Comparison of ENCODE assay signal across 1 cellular context in the genomic region with DNA sequence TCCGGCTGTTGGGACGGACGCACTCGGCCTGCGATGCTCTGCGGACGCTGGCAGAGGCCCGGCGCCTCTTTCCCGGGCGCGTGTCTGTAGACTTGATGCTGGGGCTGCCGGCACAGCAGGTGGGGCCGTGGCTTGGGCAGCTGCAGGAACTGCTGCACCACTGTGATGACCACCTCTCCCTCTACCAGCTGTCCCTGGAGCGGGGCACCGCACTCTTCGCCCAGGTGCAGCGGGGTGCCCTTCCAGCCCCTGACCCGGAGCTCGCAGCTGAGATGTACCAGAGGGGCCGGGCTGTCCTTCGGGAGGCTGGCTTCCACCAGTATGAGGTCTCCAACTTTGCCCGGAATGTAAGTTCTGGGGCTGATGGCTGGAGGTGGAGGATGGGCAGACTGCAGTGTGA.
TF ChIP-seq lines count a peak whose summit lies in the region.

No MANE protein-coding gene starts in this region.

TF ChIP-seq in HepG2, 621 proteins besides CTCF, POLR2A, EP300 and RAD21 (continued from another document):
- TF ChIP-seq MTA3 (CRISPR knock-in tag; IDR thresholded peaks at IDR 0.05) (0 out of 2 replicates have a peak, but pooled peaks have one; percentile 9), EED (CRISPR knock-in tag; IDR thresholded peaks at IDR 0.05) (no peak), MIXL1 (CRISPR knock-in tag; IDR thresholded peaks at IDR 0.05) (0 out of 2 replicates have a peak, but pooled peaks have one; percentile 0), CAMTA2 (CRISPR knock-in tag; IDR thresholded peaks at IDR 0.05; ENCODE audit: borderline replicate concordance) (no peak), NRL (CRISPR knock-in tag; IDR thresholded peaks at IDR 0.05; ENCODE audit: borderline replicate concordance) (peak; percentile 79; the same call in 1 of the 2 replicates), KLF16 (CRISPR knock-in tag; IDR thresholded peaks at IDR 0.05) (no peak), RBFOX2 (IDR thresholded peaks at IDR 0.05; ENCODE audit: low read depth, low read length) (peak; percentile 30; the same call in 1 of the 2 replicates), ZNF572 (CRISPR knock-in tag; IDR thresholded peaks at IDR 0.05) (peak; percentile 81; the same call in 1 of the 2 replicates), ZNF552 (CRISPR knock-in tag; IDR thresholded peaks at IDR 0.05; ENCODE audit: borderline replicate concordance) (peak; percentile 25; the same call in 1 of the 2 replicates), EEA1 (CRISPR knock-in tag; IDR thresholded peaks at IDR 0.05; ENCODE audit: borderline replicate concordance) (0 out of 2 replicates have a peak, but pooled peaks have one; percentile 36), MTA1 (CRISPR knock-in tag; IDR thresholded peaks at IDR 0.05; ENCODE audit: borderline replicate concordance) (peak; percentile 52; the same call in 1 of the 2 replicates), ZNF605 (CRISPR knock-in tag; IDR thresholded peaks at IDR 0.05) (0 out of 2 replicates have a peak, but pooled peaks have one; percentile 17), STAT5B (CRISPR knock-in tag; IDR thresholded peaks at IDR 0.05) (no peak), ZNF570 (CRISPR knock-in tag; IDR thresholded peaks at IDR 0.05; ENCODE audit: borderline replicate concordance) (no peak), NFIB (CRISPR knock-in tag; IDR thresholded peaks at IDR 0.05; ENCODE audit: borderline replicate concordance) (no peak; the same call in 1 of the 2 replicates), U2AF1 (optimal IDR thresholded peaks at IDR 0.05; ENCODE audit: low read depth, low read length) (peak; percentile 11), HNRNPLL (IDR thresholded peaks at IDR 0.05; ENCODE audit: low read depth, low read length, poor library complexity, severe bottlenecking) (peak; percentile 31)
- TF ChIP-seq, protein P1, sequence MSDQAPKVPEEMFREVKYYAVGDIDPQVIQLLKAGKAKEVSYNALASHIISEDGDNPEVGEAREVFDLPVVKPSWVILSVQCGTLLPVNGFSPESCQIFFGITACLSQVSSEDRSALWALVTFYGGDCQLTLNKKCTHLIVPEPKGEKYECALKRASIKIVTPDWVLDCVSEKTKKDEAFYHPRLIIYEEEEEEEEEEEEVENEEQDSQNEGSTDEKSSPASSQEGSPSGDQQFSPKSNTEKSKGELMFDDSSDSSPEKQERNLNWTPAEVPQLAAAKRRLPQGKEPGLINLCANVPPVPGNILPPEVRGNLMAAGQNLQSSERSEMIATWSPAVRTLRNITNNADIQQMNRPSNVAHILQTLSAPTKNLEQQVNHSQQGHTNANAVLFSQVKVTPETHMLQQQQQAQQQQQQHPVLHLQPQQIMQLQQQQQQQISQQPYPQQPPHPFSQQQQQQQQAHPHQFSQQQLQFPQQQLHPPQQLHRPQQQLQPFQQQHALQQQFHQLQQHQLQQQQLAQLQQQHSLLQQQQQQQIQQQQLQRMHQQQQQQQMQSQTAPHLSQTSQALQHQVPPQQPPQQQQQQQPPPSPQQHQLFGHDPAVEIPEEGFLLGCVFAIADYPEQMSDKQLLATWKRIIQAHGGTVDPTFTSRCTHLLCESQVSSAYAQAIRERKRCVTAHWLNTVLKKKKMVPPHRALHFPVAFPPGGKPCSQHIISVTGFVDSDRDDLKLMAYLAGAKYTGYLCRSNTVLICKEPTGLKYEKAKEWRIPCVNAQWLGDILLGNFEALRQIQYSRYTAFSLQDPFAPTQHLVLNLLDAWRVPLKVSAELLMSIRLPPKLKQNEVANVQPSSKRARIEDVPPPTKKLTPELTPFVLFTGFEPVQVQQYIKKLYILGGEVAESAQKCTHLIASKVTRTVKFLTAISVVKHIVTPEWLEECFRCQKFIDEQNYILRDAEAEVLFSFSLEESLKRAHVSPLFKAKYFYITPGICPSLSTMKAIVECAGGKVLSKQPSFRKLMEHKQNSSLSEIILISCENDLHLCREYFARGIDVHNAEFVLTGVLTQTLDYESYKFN (CRISPR knock-in tag; conservative IDR thresholded peaks at IDR 0.05): no peak
- TF ChIP-seq, protein P2, sequence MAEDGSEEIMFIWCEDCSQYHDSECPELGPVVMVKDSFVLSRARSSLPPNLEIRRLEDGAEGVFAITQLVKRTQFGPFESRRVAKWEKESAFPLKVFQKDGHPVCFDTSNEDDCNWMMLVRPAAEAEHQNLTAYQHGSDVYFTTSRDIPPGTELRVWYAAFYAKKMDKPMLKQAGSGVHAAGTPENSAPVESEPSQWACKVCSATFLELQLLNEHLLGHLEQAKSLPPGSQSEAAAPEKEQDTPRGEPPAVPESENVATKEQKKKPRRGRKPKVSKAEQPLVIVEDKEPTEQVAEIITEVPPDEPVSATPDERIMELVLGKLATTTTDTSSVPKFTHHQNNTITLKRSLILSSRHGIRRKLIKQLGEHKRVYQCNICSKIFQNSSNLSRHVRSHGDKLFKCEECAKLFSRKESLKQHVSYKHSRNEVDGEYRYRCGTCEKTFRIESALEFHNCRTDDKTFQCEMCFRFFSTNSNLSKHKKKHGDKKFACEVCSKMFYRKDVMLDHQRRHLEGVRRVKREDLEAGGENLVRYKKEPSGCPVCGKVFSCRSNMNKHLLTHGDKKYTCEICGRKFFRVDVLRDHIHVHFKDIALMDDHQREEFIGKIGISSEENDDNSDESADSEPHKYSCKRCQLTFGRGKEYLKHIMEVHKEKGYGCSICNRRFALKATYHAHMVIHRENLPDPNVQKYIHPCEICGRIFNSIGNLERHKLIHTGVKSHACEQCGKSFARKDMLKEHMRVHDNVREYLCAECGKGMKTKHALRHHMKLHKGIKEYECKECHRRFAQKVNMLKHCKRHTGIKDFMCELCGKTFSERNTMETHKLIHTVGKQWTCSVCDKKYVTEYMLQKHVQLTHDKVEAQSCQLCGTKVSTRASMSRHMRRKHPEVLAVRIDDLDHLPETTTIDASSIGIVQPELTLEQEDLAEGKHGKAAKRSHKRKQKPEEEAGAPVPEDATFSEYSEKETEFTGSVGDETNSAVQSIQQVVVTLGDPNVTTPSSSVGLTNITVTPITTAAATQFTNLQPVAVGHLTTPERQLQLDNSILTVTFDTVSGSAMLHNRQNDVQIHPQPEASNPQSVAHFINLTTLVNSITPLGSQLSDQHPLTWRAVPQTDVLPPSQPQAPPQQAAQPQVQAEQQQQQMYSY (CRISPR knock-in tag; IDR thresholded peaks at IDR 0.05): no peak
- TF ChIP-seq, protein P3, sequence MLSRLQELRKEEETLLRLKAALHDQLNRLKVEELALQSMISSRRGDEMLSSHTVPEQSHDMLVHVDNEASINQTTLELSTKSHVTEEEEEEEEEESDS (CRISPR knock-in tag; IDR thresholded peaks at IDR 0.05; ENCODE audit: borderline replicate concordance): no peak
- TF ChIP-seq, protein P4, sequence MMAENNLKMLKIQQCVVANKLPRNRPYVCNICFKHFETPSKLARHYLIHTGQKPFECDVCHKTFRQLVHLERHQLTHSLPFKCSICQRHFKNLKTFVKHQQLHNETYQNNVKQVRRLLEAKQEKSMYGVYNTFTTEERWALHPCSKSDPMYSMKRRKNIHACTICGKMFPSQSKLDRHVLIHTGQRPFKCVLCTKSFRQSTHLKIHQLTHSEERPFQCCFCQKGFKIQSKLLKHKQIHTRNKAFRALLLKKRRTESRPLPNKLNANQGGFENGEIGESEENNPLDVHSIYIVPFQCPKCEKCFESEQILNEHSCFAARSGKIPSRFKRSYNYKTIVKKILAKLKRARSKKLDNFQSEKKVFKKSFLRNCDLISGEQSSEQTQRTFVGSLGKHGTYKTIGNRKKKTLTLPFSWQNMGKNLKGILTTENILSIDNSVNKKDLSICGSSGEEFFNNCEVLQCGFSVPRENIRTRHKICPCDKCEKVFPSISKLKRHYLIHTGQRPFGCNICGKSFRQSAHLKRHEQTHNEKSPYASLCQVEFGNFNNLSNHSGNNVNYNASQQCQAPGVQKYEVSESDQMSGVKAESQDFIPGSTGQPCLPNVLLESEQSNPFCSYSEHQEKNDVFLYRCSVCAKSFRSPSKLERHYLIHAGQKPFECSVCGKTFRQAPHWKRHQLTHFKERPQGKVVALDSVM (CRISPR knock-in tag; IDR thresholded peaks at IDR 0.05): no peak
- TF ChIP-seq, protein P5, sequence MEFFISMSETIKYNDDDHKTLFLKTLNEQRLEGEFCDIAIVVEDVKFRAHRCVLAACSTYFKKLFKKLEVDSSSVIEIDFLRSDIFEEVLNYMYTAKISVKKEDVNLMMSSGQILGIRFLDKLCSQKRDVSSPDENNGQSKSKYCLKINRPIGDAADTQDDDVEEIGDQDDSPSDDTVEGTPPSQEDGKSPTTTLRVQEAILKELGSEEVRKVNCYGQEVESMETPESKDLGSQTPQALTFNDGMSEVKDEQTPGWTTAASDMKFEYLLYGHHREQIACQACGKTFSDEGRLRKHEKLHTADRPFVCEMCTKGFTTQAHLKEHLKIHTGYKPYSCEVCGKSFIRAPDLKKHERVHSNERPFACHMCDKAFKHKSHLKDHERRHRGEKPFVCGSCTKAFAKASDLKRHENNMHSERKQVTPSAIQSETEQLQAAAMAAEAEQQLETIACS (CRISPR knock-in tag; IDR thresholded peaks at IDR 0.05): no peak
